29 cellular contexts compared by ENCODE assay signal in the genomic region with DNA sequence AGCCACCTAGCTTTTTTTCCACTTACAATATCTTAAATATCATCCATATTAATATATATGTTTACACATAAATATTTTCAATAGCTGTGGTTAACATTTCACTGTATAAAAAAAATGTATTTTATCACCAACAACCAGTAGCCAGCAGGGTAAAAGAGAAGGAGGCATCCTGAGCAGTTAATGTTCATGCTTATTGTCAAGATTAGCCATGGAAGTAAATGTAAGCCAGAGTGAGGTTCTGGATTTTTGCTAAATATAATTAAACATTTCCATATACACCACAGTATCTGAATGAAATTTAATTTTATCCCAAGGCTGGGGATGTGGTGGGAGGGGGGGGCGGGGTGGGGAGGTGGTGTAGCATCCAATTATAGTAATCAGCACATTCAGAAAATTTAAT.
"Had no signal": no experiment of that assay in that cellular context is flagged by ENCODE, and none has a peak within 500 bp of the region (broad histone marks: within the 10 kb centered on the region; RNA-seq: fewer than 3 reads in every experiment).

No MANE protein-coding gene starts in this region.

- H3K9me3 Mint-ChIP-seq: natural killer cell; nephron; neural progenitor cell; stimulated activated naive B cell treated with anti-CD40 and anti-IgM and Interleukin-4, amounts not matched to agents 10 μg/mL and 1 μg/mL and 100 μg/mL, for 72 hours; stimulated activated naive CD8-positive, alpha-beta T cell treated with anti-CD3 and anti-CD28 coated beads, Interleukin-15, Interleukin-2, amounts not matched to agents 100 ng/mL and 50 ng/mL, for 24 hours had no signal

- H3K4me3 Mint-ChIP-seq: naive thymus-derived CD4-positive, alpha-beta T cell; natural killer cell; nephron; neural progenitor cell; stimulated activated effector memory CD8-positive, alpha-beta T cell treated with anti-CD3 and anti-CD28 coated beads, Interleukin-12 subunit alpha, Interleukin-12 subunit beta, amount 100 ng/mL, for 72 hours; stimulated activated naive B cell treated with anti-CD40 and anti-IgM and Interleukin-4, amounts not matched to agents 10 μg/mL and 1 μg/mL and 100 μg/mL, for 72 hours; stimulated activated naive CD8-positive, alpha-beta T cell treated with anti-CD3 and anti-CD28 coated beads, Interleukin-15, Interleukin-2, amounts not matched to agents 100 ng/mL and 50 ng/mL, for 24 hours had no signal

- H3K9ac ChIP-seq: neural progenitor cell, parathyroid adenoma had no signal

- H3K4me3 ChIP-seq: neural progenitor cell, ovary, psoas muscle, right lobe of liver, sigmoid colon, stomach, suprapubic skin, testis, tibial artery, transverse colon, upper lobe of left lung, vagina had no signal

- H3K27me3 Mint-ChIP-seq: naive thymus-derived CD4-positive, alpha-beta T cell; progenitor cell of endocrine pancreas; stimulated activated naive B cell treated with anti-CD40 and anti-IgM and Interleukin-4, amounts not matched to agents 10 μg/mL and 1 μg/mL and 100 μg/mL, for 72 hours; stimulated activated naive CD8-positive, alpha-beta T cell treated with anti-CD3 and anti-CD28 coated beads, Interleukin-15, Interleukin-2, amounts not matched to agents 100 ng/mL and 50 ng/mL, for 24 hours had no signal

- H3K36me3 ChIP-seq: neural progenitor cell, ovary, sigmoid colon had no signal

- H3K27ac Mint-ChIP-seq: naive thymus-derived CD4-positive, alpha-beta T cell; natural killer cell; nephron; neural progenitor cell; progenitor cell of endocrine pancreas; stimulated activated effector memory CD8-positive, alpha-beta T cell treated with anti-CD3 and anti-CD28 coated beads, Interleukin-12 subunit alpha, Interleukin-12 subunit beta, amount 100 ng/mL, for 72 hours; stimulated activated naive B cell treated with anti-CD40 and anti-IgM and Interleukin-4, amounts not matched to agents 10 μg/mL and 1 μg/mL and 100 μg/mL, for 72 hours; stimulated activated naive CD8-positive, alpha-beta T cell treated with anti-CD3 and anti-CD28 coated beads, Interleukin-15, Interleukin-2, amounts not matched to agents 100 ng/mL and 50 ng/mL, for 24 hours had no signal

- H3K4me1 Mint-ChIP-seq: naive thymus-derived CD4-positive, alpha-beta T cell; natural killer cell; nephron; neural progenitor cell; stimulated activated effector memory CD8-positive, alpha-beta T cell treated with anti-CD3 and anti-CD28 coated beads, Interleukin-12 subunit alpha, Interleukin-12 subunit beta, amount 100 ng/mL, for 72 hours; stimulated activated naive B cell treated with anti-CD40 and anti-IgM and Interleukin-4, amounts not matched to agents 10 μg/mL and 1 μg/mL and 100 μg/mL, for 72 hours had no signal

- H2AFZ ChIP-seq: neural progenitor cell, parathyroid adenoma had no signal

- H3K27me3 ChIP-seq: neural progenitor cell, ovary, right lobe of liver, sigmoid colon, stomach, suprapubic skin, testis, tibial artery, transverse colon, upper lobe of left lung, vagina had no signal

- H3K36me3 Mint-ChIP-seq: naive thymus-derived CD4-positive, alpha-beta T cell; natural killer cell; neural progenitor cell; stimulated activated effector memory CD8-positive, alpha-beta T cell treated with anti-CD3 and anti-CD28 coated beads, Interleukin-12 subunit alpha, Interleukin-12 subunit beta, amount 100 ng/mL, for 72 hours had no signal

- H3K9me3 ChIP-seq: ovary, psoas muscle, right lobe of liver, sigmoid colon, stomach, suprapubic skin, testis, tibial artery, transverse colon, upper lobe of left lung, vagina had no signal

- H3K27ac ChIP-seq: neural progenitor cell, ovary, parathyroid adenoma, psoas muscle, right lobe of liver, sigmoid colon, stomach, suprapubic skin, testis, tibial artery, transverse colon, upper lobe of left lung, vagina had no signal

- DNase-seq: naive thymus-derived CD4-positive, alpha-beta T cell; natural killer cell; occipital lobe; ovary; psoas muscle; right cardiac atrium; right lobe of liver; sigmoid colon; small intestine; stimulated activated CD4-positive, alpha-beta T cell treated with anti-CD3 and anti-CD28 coated beads, Interleukin-15, amount 100 ng/mL, for 24 hours; stimulated activated CD4-positive, alpha-beta T cell treated with anti-CD3 and anti-CD28 coated beads, Interleukin-2, amount 100 ng/mL, for 24 hours; stimulated activated CD4-positive, alpha-beta T cell treated with anti-CD3 and anti-CD28 coated beads, Interleukin-2, amount 100 ng/mL, for 48 hours; stimulated activated CD4-positive, alpha-beta T cell treated with anti-CD3 and anti-CD28 coated beads, Interleukin-4, amount 100 ng/mL, for 24 hours; stimulated activated naive B cell treated with anti-CD40 and anti-IgM and Interleukin-4, amounts not matched to agents 10 μg/mL and 1 μg/mL and 100 μg/mL, for 72 hours; stimulated activated naive CD4-positive, alpha-beta T cell treated with Interleukin-2 at 50 U/mL for 16 hours; stomach; substantia nigra; testis; tibial artery; transverse colon; upper lobe of left lung had no signal

- H3K79me2 ChIP-seq: parathyroid adenoma had no signal

- H3K4me1 ChIP-seq: neural progenitor cell, parathyroid adenoma, psoas muscle, right lobe of liver, sigmoid colon, suprapubic skin, vagina had no signal

- ATAC-seq: naive thymus-derived CD4-positive, alpha-beta T cell; natural killer cell; psoas muscle; right cardiac atrium; right lobe of liver; stimulated activated effector memory CD8-positive, alpha-beta T cell treated with anti-CD3 and anti-CD28 coated beads, Interleukin-12 subunit alpha, Interleukin-12 subunit beta, amount 100 ng/mL, for 72 hours; stimulated activated naive B cell treated with anti-CD40 and anti-IgM and Interleukin-4, amounts not matched to agents 10 μg/mL and 1 μg/mL and 100 μg/mL, for 72 hours had no signal

- H3K4me2 ChIP-seq: neural progenitor cell had no signal
